12 cellular contexts compared by ENCODE assay signal in genomic region chr9:110189001-110189400, GRCh38. TPM values are rescaled to one million over a fixed set of nuclear protein-coding genes. Genes with fewer than 3 reads are reported as not detected.
DNase-seq lines count a peak whose midpoint lies in the region; ATAC-seq lines count a peak whose summit lies in the region.
"Had no signal": no experiment of that assay in that cellular context is flagged by ENCODE, and none has a peak within 500 bp of the region (broad histone marks: within the 10 kb centered on the region; RNA-seq: fewer than 3 reads in every experiment).

No MANE protein-coding gene starts in this region.

- intact Hi-C loops in left cardiac atrium (cut with DNase I) = loop anchor here in 1 of 2 donors (5.0 kb wide), 2 partner anchors 358 to 433 kb away; no protein-coding TSS in a partner anchor

- no peak overlapping the region for H3K9ac ChIP-seq in rectal smooth muscle tissue (ENCODE audit: low read length)

- H3K36me3 ChIP-seq in rectal smooth muscle tissue (ENCODE audit: control insufficient read depth, insufficient read depth, low read length) = no peaks in the 10 kb centered on the region

- H3K27ac ChIP-seq in rectal smooth muscle tissue (ENCODE audit: low read depth, low read length) = peak overlapping the region; percentile 62

- DNase-seq in COLO668 (lab: John Stamatoyannopoulos, UW; ENCODE audit: unreplicated experiment) = peak; percentile 62
- peak; percentile 41 for DNase-seq in NCI-H345 (lab: John Stamatoyannopoulos, UW)
- DNase-seq in left cardiac atrium = no peak
- DNase-seq in stimulated activated naive CD4-positive, alpha-beta T cell (lab: John Stamatoyannopoulos, UW) = no peak
- no peak for DNase-seq in NCI-H1694 treated with DMSO at 0.1 percent for 48 hours (lab: John Stamatoyannopoulos, UW)
- DNase-seq: DMS79, NCI-H446 had no signal

- H3K27me3 ChIP-seq in rectal smooth muscle tissue (ENCODE audit: control insufficient read depth, insufficient read depth, low read length) = no peaks in the 10 kb centered on the region

- H3K4me3 ChIP-seq in rectal smooth muscle tissue (ENCODE audit: low read length) = no peak overlapping the region

- H3K4me1 ChIP-seq in rectal smooth muscle tissue (ENCODE audit: control insufficient read depth, insufficient read depth, low read length) = peaks cover 6% of the 10 kb centered on the region

- peak; percentile 45 to 64 for ATAC-seq in left cardiac atrium
- ATAC-seq in GM19452 (IDR thresholded peaks at IDR 0.05; ENCODE audit: unreplicated experiment) = no peak
- ATAC-seq in GM21737 (IDR thresholded peaks at IDR 0.05; ENCODE audit: unreplicated experiment) = no peak
- ATAC-seq: WTC11 had no signal

RNA-seq across cellular contexts. Expression of gene C9orf152, which starts 19.0 kb away (rescaled TPM):
- total RNA-seq in left cardiac atrium = not detected
- total RNA-seq: osteoblast, WTC11 had no signal

Comparison
In these comparisons a context has a peak if more than half of its experiments do, and no peak if none do; other contexts are left out.
1. DNase-seq: peak in COLO668 (single experiment) and NCI-H345 (single experiment); none in left cardiac atrium (single experiment), stimulated activated naive CD4-positive, alpha-beta T cell (0 of 6) and NCI-H1694 treated with DMSO at 0.1 percent for 48 hours (single experiment).
2. ATAC-seq: peak in left cardiac atrium (2 of 2); none in GM19452 (single experiment) and GM21737 (single experiment).